In genomic region chr4:82284858-82285805, GRCh38 we compare ENCODE assay signal across 8 cellular contexts.
DNase-seq lines count a peak whose midpoint lies in the region; ATAC-seq and TF ChIP-seq lines count a peak whose summit lies in the region.

No MANE protein-coding gene starts in this region.

- H3K9me3 Mint-ChIP-seq in WTC11 (no peaks in the 10 kb centered on the region), immature natural killer cell (no peaks in the 10 kb centered on the region)

- H3K9me3 ChIP-seq in smooth muscle cell (replicated peaks; ENCODE audit: low read depth) = no peaks in the 10 kb centered on the region

- H3K4me1 Mint-ChIP-seq in WTC11 = peaks cover 14% of the 10 kb centered on the region
- H3K4me1 Mint-ChIP-seq in immature natural killer cell = peaks cover 14 to 19% of the 10 kb centered on the region in 2 donors

- ATAC-seq in GM18873 (IDR thresholded peaks at IDR 0.05; ENCODE audit: low FRiP score, unreplicated experiment) (peak; percentile 100), HG03175 (IDR thresholded peaks at IDR 0.05; ENCODE audit: unreplicated experiment) (peak; percentile 99), WTC11 (peak; percentile 99)

- peaks cover 20% of the 10 kb centered on the region for H3K27me3 Mint-ChIP-seq in WTC11 (ENCODE audit: low read depth)
- peaks cover 0 to 3% (median 3%) of the 10 kb centered on the region in 3 donors for H3K27me3 Mint-ChIP-seq in immature natural killer cell (ENCODE audit: low read depth in 3 of 3)

- peak; percentile 88 for TF ChIP-seq CTCF in AG04449 (IDR thresholded peaks at IDR 0.05; ENCODE audit: insufficient read depth, low read length, missing control alignments)
- peak; percentile 94 for TF ChIP-seq CTCF in WTC11 (IDR thresholded peaks at IDR 0.05)
- peak; percentile 99 for TF ChIP-seq CTCF in smooth muscle cell (IDR thresholded peaks at IDR 0.05; ENCODE audit: borderline replicate concordance, insufficient read depth, poor library complexity, severe bottlenecking)

- DNase-seq in AG04449 (ENCODE audit: low read depth, low spot score) = peak; percentile 96
- peak; percentile 90 for DNase-seq in NCI-H2227 treated with DMSO at 0.1 percent for 48 hours (lab: John Stamatoyannopoulos, UW)
- peak; percentile 100 for DNase-seq in WTC11 (ENCODE audit: low spot score)
- peak; percentile 58 to 99 (median 97) for DNase-seq in caudate nucleus (lab: John Stamatoyannopoulos, UW)
- DNase-seq in immature natural killer cell = peak; percentile 100
- DNase-seq in smooth muscle cell (lab: John Stamatoyannopoulos, UW; ENCODE audit: unreplicated experiment) = peak; percentile 95

- H3F3A ChIP-seq in smooth muscle cell (ENCODE audit: low read depth) = no peaks in the 10 kb centered on the region

- peak overlapping the region; percentile 57 for H3K4me3 ChIP-seq in AG04449 (ENCODE audit: low read depth, low read length)
- H3K4me3 ChIP-seq in smooth muscle cell = peak overlapping the region; percentile 57

- H3K36me3 ChIP-seq in smooth muscle cell (ENCODE audit: low read depth) = no peaks in the 10 kb centered on the region

- peak overlapping the region; percentile 31; the same call in 1 of the 2 replicates for H3K27ac Mint-ChIP-seq in WTC11
- peak overlapping the region; percentile 43 to 78 (median 74) for H3K27ac Mint-ChIP-seq in immature natural killer cell

- POLR2A ChIA-PET in AG04449 (lab: Yijun Ruan, JAX) = interaction anchor here (0.6 to 0.7 kb wide), 3 partner anchors 45 to 635 kb away, joined by 3 read pairs; no protein-coding TSS in a partner anchor
- POLR2A ChIA-PET in WTC11 (lab: Charles Lee) = interaction anchor here (0.8 to 1.3 kb wide), 3 partner anchors 17 to 144 kb away, joined by 3 to 7 read pairs (median 6); partner anchors contain the start of gene HNRNPD

- no peak overlapping the region for H3K9ac ChIP-seq in smooth muscle cell (ENCODE audit: low read depth)

- 6% methylated on average over 46 of the region's 61 CpGs for WGBS in smooth muscle cell (ENCODE audit: low lambda C conversion rate)

- CTCF ChIA-PET in AG04449 (lab: Yijun Ruan, JAX) (interaction anchor here (0.6 to 4.9 kb wide), 8 partner anchors 9 to 423 kb away, joined by 3 to 29 read pairs (median 4); no protein-coding TSS in a partner anchor), WTC11 (lab: Charles Lee) (interaction anchor here (0.5 to 2.2 kb wide), 79 partner anchors 9 to 1325 kb away, joined by 3 to 101 read pairs (median 5); partner anchors contain the start of genes HNRNPD and SCD5)

- H4K20me1 ChIP-seq in smooth muscle cell (ENCODE audit: low read depth) = no peaks in the 10 kb centered on the region

- H3K79me2 ChIP-seq in smooth muscle cell (ENCODE audit: low read depth) = no peaks in the 10 kb centered on the region

- H3K4me2 ChIP-seq in smooth muscle cell = peak overlapping the region; percentile 94

- H3K4me3 Mint-ChIP-seq in WTC11 (peak overlapping the region; percentile 68), immature natural killer cell (peak overlapping the region; percentile 83 to 87 (median 84))

- H3K36me3 Mint-ChIP-seq in WTC11 (no peaks in the 10 kb centered on the region), immature natural killer cell (no peaks in the 10 kb centered on the region)

- H3K27ac ChIP-seq in caudate nucleus (ENCODE audit: low read depth, low read length) (peak overlapping the region; percentile 49), smooth muscle cell (ENCODE audit: low read depth) (no peak overlapping the region)

- peak overlapping the region; percentile 95 for H2AFZ ChIP-seq in smooth muscle cell (ENCODE audit: low read depth)

- H3K27me3 ChIP-seq in smooth muscle cell (ENCODE audit: low read depth) = no peaks in the 10 kb centered on the region

- H3K4me1 ChIP-seq in smooth muscle cell (ENCODE audit: low read depth) = no peaks in the 10 kb centered on the region

TF ChIP-seq in WTC11, 78 proteins besides CTCF, POLR2A, EP300 and RAD21:
- TF ChIP-seq HMGA2 (CRISPR knock-in tag; IDR thresholded peaks at IDR 0.05) = no peak
- TF ChIP-seq USF2 (CRISPR knock-in tag; IDR thresholded peaks at IDR 0.05) = peak; percentile 56; the same call in 1 of the 2 replicates
- TF ChIP-seq SP1 (CRISPR knock-in tag; conservative IDR thresholded peaks at IDR 0.05) = peak; percentile 93; the same call in 1 of the 2 replicates
